ENCODE assay signal across 33 cellular contexts in the genomic region with DNA sequence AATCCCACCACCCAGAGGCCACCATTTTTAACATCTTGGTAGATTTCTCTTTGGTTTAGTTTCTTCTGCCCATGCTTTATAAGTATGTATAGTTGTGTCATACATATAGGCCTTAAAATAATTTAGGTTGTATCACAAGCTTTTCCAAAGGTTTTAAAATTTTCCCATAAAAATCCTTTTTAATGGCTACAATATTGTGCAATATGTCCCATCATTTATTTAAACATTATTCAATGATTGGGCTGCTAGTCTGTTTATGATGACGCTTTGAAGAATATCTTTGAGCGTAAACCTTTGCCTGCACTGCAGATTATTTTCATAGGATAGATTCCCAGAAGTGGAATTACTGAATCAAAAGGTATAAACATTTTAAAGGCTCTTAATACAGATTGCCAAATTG.
"Had no signal": no experiment of that assay in that cellular context is flagged by ENCODE, and none has a peak within 500 bp of the region (broad histone marks: within the 10 kb centered on the region; RNA-seq: fewer than 3 reads in every experiment).

No MANE protein-coding gene starts in this region.

- H3K27ac ChIP-seq: adrenal gland, body of pancreas, brain microvascular endothelial cell, breast epithelium, VCaP had no signal

- H3K4me3 ChIP-seq: adrenal gland, body of pancreas, breast epithelium had no signal

- H3K27me3 ChIP-seq: adrenal gland, body of pancreas, brain microvascular endothelial cell, breast epithelium had no signal

- DNase-seq: activated B cell treated with CpG ODN at 0.5 μM for 24 hours; activated CD4-positive, alpha-beta memory T cell treated with anti-CD3 and anti-CD28 coated beads for 36 hours; activated CD4-positive, alpha-beta T cell treated with anti-CD3 and anti-CD28 coated beads for 4 hours; activated CD4-positive, alpha-beta T cell treated with anti-CD3 and anti-CD28 coated beads, Interleukin-2, amount 10 ng/mL, durations not matched to agents 24 days and 14 days; activated CD4-positive, alpha-beta T cell treated with anti-CD3 and anti-CD28 coated beads, Interleukin-2, amount 50 U/mL, for 1 hour; activated CD4-positive, alpha-beta T cell treated with anti-CD3 and anti-CD28 coated beads, Interleukin-2, amount 50 U/mL, for 4 hours; activated CD4-positive, CD25-positive, alpha-beta regulatory T cell treated with anti-CD3 and anti-CD28 coated beads, Interleukin-2, amount 50 U/mL, for 72 hours; activated CD8-positive, alpha-beta memory T cell treated with anti-CD3 and anti-CD28 coated beads, Interleukin-2, amount 50 U/mL, for 4 hours; activated CD8-positive, alpha-beta T cell treated with anti-CD3 and anti-CD28 coated beads for 36 hours; activated effector memory CD4-positive, alpha-beta T cell treated with anti-CD3 and anti-CD28 coated beads, Interleukin-2, amount 50 U/mL, for 16 hours; activated gamma-delta T cell treated with Interleukin-2 at 50 U/mL for 16 hours; activated naive CD4-positive, alpha-beta T cell; activated naive CD4-positive, alpha-beta T cell treated with anti-CD3 and anti-CD28 coated beads for 36 hours; activated naive CD4-positive, alpha-beta T cell treated with anti-CD3 and anti-CD28 coated beads, Interleukin-2, amount 50 U/mL, for 16 hours; activated naive CD8-positive, alpha-beta T cell treated with anti-CD3 and anti-CD28 coated beads for 36 hours; activated T-cell treated with anti-CD3 and anti-CD28 coated beads for 4 hours; activated T-cell treated with anti-CD3 and anti-CD28 coated beads, Interleukin-2, amount 50 U/mL, for 1 hour; activated T-cell treated with anti-CD3 and anti-CD28 coated beads, Interleukin-2, amount 50 U/mL, for 4 hours; activated T-cell treated with anti-CD3 and anti-CD28 coated beads, Interleukin-2, amount 50 U/mL, for 72 hours; adrenal gland; amniotic stem cell; aorta; body of pancreas; brain microvascular endothelial cell; central memory CD4-positive, alpha-beta T cell; T-helper 2 cell; T-helper 9 cell had no signal

- ATAC-seq: activated CD8-positive, alpha-beta T cell treated with anti-CD3 and anti-CD28 coated beads for 36 hours; activated naive CD4-positive, alpha-beta T cell treated with anti-CD3 and anti-CD28 coated beads, Interleukin-2, amount 50 U/mL, for 72 hours; activated T-cell treated with anti-CD3 and anti-CD28 coated beads, Interleukin-2, amount 50 U/mL, for 4 hours; activated T-cell treated with anti-CD3 and anti-CD28 coated beads, Interleukin-2, amount 50 U/mL, for 72 hours; activated T-helper 17 cell treated with anti-CD3 and anti-CD28 coated beads, Interleukin-2, amount 50 U/mL, for 72 hours; body of pancreas had no signal

- FAIRE-seq: astrocyte, colon had no signal

- H3K9me3 ChIP-seq: adrenal gland, body of pancreas, breast epithelium had no signal

- H3K4me1 ChIP-seq: adrenal gland, body of pancreas, breast epithelium had no signal

- H3K36me3 ChIP-seq: adrenal gland, brain microvascular endothelial cell, breast epithelium had no signal
